In the genomic region with DNA sequence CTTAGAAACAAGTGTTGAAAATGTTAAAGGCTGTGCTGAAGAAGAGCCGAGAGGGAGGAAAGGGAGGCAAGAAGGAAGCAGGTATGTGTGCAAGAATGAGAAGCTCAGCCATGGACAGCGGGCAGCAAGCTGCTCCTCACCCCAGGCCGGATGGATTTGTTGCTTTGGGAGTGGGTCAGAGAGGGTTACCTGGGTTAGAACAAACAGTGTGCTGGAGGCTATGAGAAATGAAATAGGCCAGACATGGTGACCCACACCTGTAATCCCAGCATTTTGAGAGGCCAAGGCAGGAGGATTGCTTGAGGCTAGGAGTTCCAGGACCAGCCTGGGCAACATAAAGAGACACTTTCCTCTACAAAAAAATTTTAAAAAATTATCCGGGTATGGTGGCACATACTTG, we compare ENCODE assay signal across 1 cellular context.
TF ChIP-seq lines count a peak whose summit lies in the region.

No MANE protein-coding gene starts in this region.

TF ChIP-seq in HEK293, 187 proteins besides CTCF, POLR2A, EP300 and RAD21 (continued from another document):
- TF ChIP-seq, protein P1, sequence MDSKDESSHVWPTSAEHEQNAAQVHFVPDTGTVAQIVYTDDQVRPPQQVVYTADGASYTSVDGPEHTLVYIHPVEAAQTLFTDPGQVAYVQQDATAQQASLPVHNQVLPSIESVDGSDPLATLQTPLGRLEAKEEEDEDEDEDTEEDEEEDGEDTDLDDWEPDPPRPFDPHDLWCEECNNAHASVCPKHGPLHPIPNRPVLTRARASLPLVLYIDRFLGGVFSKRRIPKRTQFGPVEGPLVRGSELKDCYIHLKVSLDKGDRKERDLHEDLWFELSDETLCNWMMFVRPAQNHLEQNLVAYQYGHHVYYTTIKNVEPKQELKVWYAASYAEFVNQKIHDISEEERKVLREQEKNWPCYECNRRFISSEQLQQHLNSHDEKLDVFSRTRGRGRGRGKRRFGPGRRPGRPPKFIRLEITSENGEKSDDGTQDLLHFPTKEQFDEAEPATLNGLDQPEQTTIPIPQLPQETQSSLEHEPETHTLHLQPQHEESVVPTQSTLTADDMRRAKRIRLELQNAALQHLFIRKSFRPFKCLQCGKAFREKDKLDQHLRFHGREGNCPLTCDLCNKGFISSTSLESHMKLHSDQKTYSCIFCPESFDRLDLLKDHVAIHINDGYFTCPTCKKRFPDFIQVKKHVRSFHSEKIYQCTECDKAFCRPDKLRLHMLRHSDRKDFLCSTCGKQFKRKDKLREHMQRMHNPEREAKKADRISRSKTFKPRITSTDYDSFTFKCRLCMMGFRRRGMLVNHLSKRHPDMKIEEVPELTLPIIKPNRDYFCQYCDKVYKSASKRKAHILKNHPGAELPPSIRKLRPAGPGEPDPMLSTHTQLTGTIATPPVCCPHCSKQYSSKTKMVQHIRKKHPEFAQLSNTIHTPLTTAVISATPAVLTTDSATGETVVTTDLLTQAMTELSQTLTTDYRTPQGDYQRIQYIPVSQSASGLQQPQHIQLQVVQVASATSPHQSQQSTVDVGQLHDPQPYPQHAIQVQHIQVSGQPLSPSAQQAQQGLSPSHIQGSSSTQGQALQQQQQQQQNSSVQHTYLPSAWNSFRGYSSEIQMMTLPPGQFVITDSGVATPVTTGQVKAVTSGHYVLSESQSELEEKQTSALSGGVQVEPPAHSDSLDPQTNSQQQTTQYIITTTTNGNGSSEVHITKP (tag by site-specific recombination; IDR thresholded peaks at IDR 0.05), result no peak
- no peak for TF ChIP-seq ZNF501 (tag by site-specific recombination; IDR thresholded peaks at IDR 0.05)
- TF ChIP-seq, protein P2, sequence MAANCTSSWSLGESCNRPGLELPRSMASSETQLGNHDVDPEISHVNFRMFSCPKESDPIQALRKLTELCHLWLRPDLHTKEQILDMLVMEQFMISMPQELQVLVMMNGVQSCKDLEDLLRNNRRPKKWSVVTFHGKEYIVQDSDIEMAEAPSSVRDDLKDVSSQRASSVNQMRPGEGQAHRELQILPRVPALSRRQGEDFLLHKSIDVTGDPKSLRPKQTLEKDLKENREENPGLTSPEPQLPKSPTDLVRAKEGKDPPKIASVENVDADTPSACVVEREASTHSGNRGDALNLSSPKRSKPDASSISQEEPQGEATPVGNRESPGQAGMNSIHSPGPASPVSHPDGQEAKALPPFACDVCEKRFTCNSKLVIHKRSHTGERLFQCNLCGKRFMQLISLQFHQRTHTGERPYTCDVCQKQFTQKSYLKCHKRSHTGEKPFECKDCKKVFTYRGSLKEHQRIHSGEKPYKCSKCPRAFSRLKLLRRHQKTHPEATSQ (tag by site-specific recombination; IDR thresholded peaks at IDR 0.05), result no peak
- TF ChIP-seq ZNF561 (tag by site-specific recombination; IDR thresholded peaks at IDR 0.05; ENCODE audit: borderline replicate concordance), result no peak
- TF ChIP-seq ZNF596 (tag by site-specific recombination; IDR thresholded peaks at IDR 0.05), result no peak
- no peak for TF ChIP-seq ZNF146 (tag by site-specific recombination; IDR thresholded peaks at IDR 0.05)
- TF ChIP-seq ZNF221 (tag by site-specific recombination; IDR thresholded peaks at IDR 0.05; ENCODE audit: borderline replicate concordance), result no peak
- TF ChIP-seq, protein P3, sequence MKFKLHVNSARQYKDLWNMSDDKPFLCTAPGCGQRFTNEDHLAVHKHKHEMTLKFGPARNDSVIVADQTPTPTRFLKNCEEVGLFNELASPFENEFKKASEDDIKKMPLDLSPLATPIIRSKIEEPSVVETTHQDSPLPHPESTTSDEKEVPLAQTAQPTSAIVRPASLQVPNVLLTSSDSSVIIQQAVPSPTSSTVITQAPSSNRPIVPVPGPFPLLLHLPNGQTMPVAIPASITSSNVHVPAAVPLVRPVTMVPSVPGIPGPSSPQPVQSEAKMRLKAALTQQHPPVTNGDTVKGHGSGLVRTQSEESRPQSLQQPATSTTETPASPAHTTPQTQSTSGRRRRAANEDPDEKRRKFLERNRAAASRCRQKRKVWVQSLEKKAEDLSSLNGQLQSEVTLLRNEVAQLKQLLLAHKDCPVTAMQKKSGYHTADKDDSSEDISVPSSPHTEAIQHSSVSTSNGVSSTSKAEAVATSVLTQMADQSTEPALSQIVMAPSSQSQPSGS (tag by site-specific recombination; IDR thresholded peaks at IDR 0.05; ENCODE audit: low read depth), result no peak
- no peak for TF ChIP-seq ZNF626 (tag by site-specific recombination; IDR thresholded peaks at IDR 0.05)
- TF ChIP-seq ZFHX2 (tag by site-specific recombination; conservative IDR thresholded peaks at IDR 0.05), result no peak
- TF ChIP-seq ZFP3 (tag by site-specific recombination; IDR thresholded peaks at IDR 0.05; ENCODE audit: low read depth), result no peak
- TF ChIP-seq, protein P4, sequence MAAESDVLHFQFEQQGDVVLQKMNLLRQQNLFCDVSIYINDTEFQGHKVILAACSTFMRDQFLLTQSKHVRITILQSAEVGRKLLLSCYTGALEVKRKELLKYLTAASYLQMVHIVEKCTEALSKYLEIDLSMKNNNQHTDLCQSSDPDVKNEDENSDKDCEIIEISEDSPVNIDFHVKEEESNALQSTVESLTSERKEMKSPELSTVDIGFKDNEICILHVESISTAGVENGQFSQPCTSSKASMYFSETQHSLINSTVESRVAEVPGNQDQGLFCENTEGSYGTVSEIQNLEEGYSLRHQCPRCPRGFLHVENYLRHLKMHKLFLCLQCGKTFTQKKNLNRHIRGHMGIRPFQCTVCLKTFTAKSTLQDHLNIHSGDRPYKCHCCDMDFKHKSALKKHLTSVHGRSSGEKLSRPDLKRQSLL (tag by site-specific recombination; IDR thresholded peaks at IDR 0.05), result no peak
- no peak for TF ChIP-seq ZBTB17 (tag by site-specific recombination; IDR thresholded peaks at IDR 0.05)
- no peak for TF ChIP-seq ZNF23 (tag by site-specific recombination; IDR thresholded peaks at IDR 0.05; ENCODE audit: borderline replicate concordance)
TF ChIP-seq in HEK293: peak in this region for 0.
